Comparison of ENCODE assay signal across 11 cellular contexts in genomic region chr19:40803170-40803856, GRCh38. TPM values are rescaled to one million over a fixed set of nuclear protein-coding genes. Genes with fewer than 3 reads are reported as not detected.
DNase-seq lines count a peak whose midpoint lies in the region; ATAC-seq and TF ChIP-seq lines count a peak whose summit lies in the region.
"Had no signal": no experiment of that assay in that cellular context is flagged by ENCODE, and none has a peak within 500 bp of the region (broad histone marks: within the 10 kb centered on the region; RNA-seq: fewer than 3 reads in every experiment).

No MANE protein-coding gene starts in this region.

- H3K9me3 ChIP-seq in muscle layer of colon (ENCODE audit: low read length): no peaks in the 10 kb centered on the region
- H3K9me3 ChIP-seq in vagina: no peaks in the 10 kb centered on the region

- H3K4me3 ChIP-seq in cardiac fibroblast (replicated peaks in 1 of 2; ENCODE audit: low read depth in 2 of 2, low read length in 2 of 2) (peak overlapping the region; percentile 40 to 43), muscle layer of colon (ENCODE audit: low read depth in 1 of 2, low read length in 2 of 2) (peak overlapping the region in 1 of 2 donors; percentile 54), vagina (peak overlapping the region; percentile 73 to 95)

- intact Hi-C loops in vagina (cut with DNase I): loop anchor here (5.0 to 10.0 kb wide), 3 partner anchors 49 to 1069 kb away; partner anchors contain the start of genes ACTMAP and SNRPA

- peaks cover 85% of the 10 kb centered on the region for H3K4me1 Mint-ChIP-seq in stimulated activated naive CD8-positive, alpha-beta T cell treated with anti-CD3 and anti-CD28 coated beads, Interleukin-15, Interleukin-2, amounts not matched to agents 100 ng/mL and 50 ng/mL, for 24 hours (ENCODE audit: low read depth)

- H3K27ac ChIP-seq in muscle layer of colon (ENCODE audit: low read depth, low read length): peak overlapping the region; percentile 45
- H3K27ac ChIP-seq in vagina: peak overlapping the region; percentile 98

- H3K27ac Mint-ChIP-seq in stimulated activated naive CD8-positive, alpha-beta T cell treated with anti-CD3 and anti-CD28 coated beads, Interleukin-15, Interleukin-2, amounts not matched to agents 100 ng/mL and 50 ng/mL, for 24 hours: peak overlapping the region; percentile 97

- peak overlapping the region; percentile 95 for H3K4me3 Mint-ChIP-seq in stimulated activated naive CD8-positive, alpha-beta T cell treated with anti-CD3 and anti-CD28 coated beads, Interleukin-15, Interleukin-2, amounts not matched to agents 100 ng/mL and 50 ng/mL, for 24 hours

- no peaks in the 10 kb centered on the region for H3K9me3 Mint-ChIP-seq in stimulated activated naive CD8-positive, alpha-beta T cell treated with anti-CD3 and anti-CD28 coated beads, Interleukin-15, Interleukin-2, amounts not matched to agents 100 ng/mL and 50 ng/mL, for 24 hours

- no peak for DNase-seq in stimulated activated naive CD8-positive, alpha-beta T cell treated with anti-CD3 and anti-CD28 coated beads, Interleukin-15, Interleukin-2, amounts not matched to agents 100 U/mL and 50 U/mL, for 24 hours
- DNase-seq in cardiac fibroblast (ENCODE audit: low read depth in 2 of 2): no peak
- no peak for DNase-seq in vagina (ENCODE audit: extremely low spot score in 2 of 2)
- DNase-seq in pons (ENCODE audit: low spot score): no peak
- DNase-seq in NCI-H2171 treated with DMSO at 0.1 percent for 48 hours (lab: John Stamatoyannopoulos, UW): no peak
- DNase-seq in NCI-H2227 (lab: John Stamatoyannopoulos, UW; ENCODE audit: unreplicated experiment): no peak

- peaks cover 28% of the 10 kb centered on the region for H3K36me3 ChIP-seq in muscle layer of colon (ENCODE audit: insufficient read depth, low read length)
- peaks cover 0 to 11% of the 10 kb centered on the region in 2 donors for H3K36me3 ChIP-seq in vagina

- ATAC-seq in stimulated activated naive CD8-positive, alpha-beta T cell treated with anti-CD3 and anti-CD28 coated beads, Interleukin-15, Interleukin-2, amounts not matched to agents 100 U/mL and 50 U/mL, for 24 hours: no peak

- peaks cover 49% of the 10 kb centered on the region for H3K36me3 Mint-ChIP-seq in stimulated activated naive CD8-positive, alpha-beta T cell treated with anti-CD3 and anti-CD28 coated beads, Interleukin-15, Interleukin-2, amounts not matched to agents 100 ng/mL and 50 ng/mL, for 24 hours (ENCODE audit: low read depth)

- no peaks in the 10 kb centered on the region for H3K27me3 Mint-ChIP-seq in stimulated activated naive CD8-positive, alpha-beta T cell treated with anti-CD3 and anti-CD28 coated beads, Interleukin-15, Interleukin-2, amounts not matched to agents 100 ng/mL and 50 ng/mL, for 24 hours

- H3K4me1 ChIP-seq in muscle layer of colon (ENCODE audit: insufficient read depth, low read length) (peaks cover 72% of the 10 kb centered on the region), vagina (peaks cover 86% of the 10 kb centered on the region)

- no peak for TF ChIP-seq CTCF in cardiac fibroblast (IDR thresholded peaks at IDR 0.05; ENCODE audit: low read depth, low read length)
- no peak for TF ChIP-seq CTCF in vagina (IDR thresholded peaks at IDR 0.05)

- no peak for TF ChIP-seq POLR2A in vagina (IDR thresholded peaks at IDR 0.05)

- H3K27me3 ChIP-seq in muscle layer of colon (ENCODE audit: control insufficient read depth in 1 of 2, insufficient read depth in 2 of 2, low read length in 2 of 2) (no peaks in the 10 kb centered on the region), vagina (no peaks in the 10 kb centered on the region)

- peak overlapping the region; percentile 5 for H3K9ac ChIP-seq in muscle layer of colon (ENCODE audit: low read length)

RNA-seq across cellular contexts. Expression of gene EGLN2, which starts 4.3 kb away (rescaled TPM):
- 76.9 TPM for total RNA-seq in vagina

RNA-seq across cellular contexts. Expression of gene RAB4B, which starts 25.3 kb away (rescaled TPM):
- 22.3 TPM for total RNA-seq in vagina

RNA-seq across cellular contexts. Expression of gene MIA, which starts 28.0 kb away (rescaled TPM):
- 11.0 TPM for total RNA-seq in vagina
- total RNA-seq: NCI-H460, subcutaneous adipose tissue had no signal

RNA-seq across cellular contexts. Expression of gene CYP2A6, which starts 46.9 kb away (rescaled TPM):
- 2.0 TPM for total RNA-seq in vagina
- total RNA-seq: left colon, NCI-H460 had no signal

RNA-seq across cellular contexts. Expression of gene SNRPA, which starts 52.3 kb away (rescaled TPM):
- total RNA-seq in vagina: 72.7 TPM
